8 cellular contexts compared by ENCODE assay signal in the genomic region with DNA sequence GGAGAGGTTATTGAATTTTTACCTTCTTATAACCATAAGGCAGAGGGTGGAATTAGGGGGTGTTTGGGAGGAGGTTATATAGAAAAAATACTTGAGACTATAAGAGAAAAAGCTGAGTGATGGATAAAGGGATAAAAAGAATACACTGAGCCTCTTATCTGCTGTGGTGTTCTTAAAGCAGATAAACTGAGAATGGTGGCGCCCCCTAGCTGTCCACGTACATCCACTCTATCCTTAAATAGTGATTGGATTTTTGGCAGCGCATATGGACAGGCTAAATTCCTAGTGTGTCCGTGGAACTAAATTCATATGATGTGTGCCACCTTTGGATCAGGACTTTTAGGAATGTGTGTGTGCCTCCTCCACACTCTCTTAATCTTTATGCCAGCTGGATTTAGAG.
DNase-seq lines count a peak whose midpoint lies in the region; ATAC-seq and TF ChIP-seq lines count a peak whose summit lies in the region.

No MANE protein-coding gene starts in this region.

- ATAC-seq in heart right ventricle = no peak
- no peak for ATAC-seq in left cardiac atrium
- ATAC-seq in HG03565 (IDR thresholded peaks at IDR 0.05; ENCODE audit: unreplicated experiment) = no peak
- no peak for ATAC-seq in GM21528 (IDR thresholded peaks at IDR 0.05; ENCODE audit: low FRiP score, unreplicated experiment)
- ATAC-seq in HG03460 (IDR thresholded peaks at IDR 0.05; ENCODE audit: unreplicated experiment) = no peak

- H3K4me3 ChIP-seq in heart right ventricle (no peak overlapping the region), SJCRH30 (no peak overlapping the region), cardiac fibroblast (replicated peaks in 1 of 2; ENCODE audit: low read depth in 2 of 2, low read length in 2 of 2) (no peak overlapping the region)

- no peak overlapping the region for H3K27ac ChIP-seq in heart right ventricle
- H3K27ac ChIP-seq in SJCRH30 = no peak overlapping the region

- no peaks in the 10 kb centered on the region for H3K36me3 Mint-ChIP-seq in neural crest cell (ENCODE audit: low read depth)

- intact Hi-C loops in heart right ventricle (cut with DNase I) (no loop called here), left cardiac atrium (cut with DNase I) (no loop called here)

- H3K4me1 ChIP-seq in heart right ventricle = no peaks in the 10 kb centered on the region
- no peaks in the 10 kb centered on the region for H3K4me1 ChIP-seq in SJCRH30

- DNase-seq in heart right ventricle (no peak), left cardiac atrium (no peak), SJCRH30 (peak; percentile 44 to 67), cardiac fibroblast (ENCODE audit: low read depth in 2 of 2) (peak; percentile 10 to 48), neural crest cell (ENCODE audit: low read depth, low spot score) (peak; percentile 18)

- H3K27ac Mint-ChIP-seq in neural crest cell (ENCODE audit: unreplicated experiment) = no peak overlapping the region

- no peak overlapping the region for H3K4me3 Mint-ChIP-seq in neural crest cell

- H3K27me3 Mint-ChIP-seq in neural crest cell (ENCODE audit: low read depth) = no peaks in the 10 kb centered on the region

- H3K36me3 ChIP-seq in heart right ventricle (no peaks in the 10 kb centered on the region), SJCRH30 (no peaks in the 10 kb centered on the region)

- H3K9me3 ChIP-seq in heart right ventricle (no peaks in the 10 kb centered on the region), SJCRH30 (replicated peaks) (no peaks in the 10 kb centered on the region)

- no peaks in the 10 kb centered on the region for H3K27me3 ChIP-seq in heart right ventricle
- 0 out of 2 replicates have a peak, but pooled peaks cover 3% of the 10 kb centered on the region for H3K27me3 ChIP-seq in SJCRH30

- no peaks in the 10 kb centered on the region for H3K4me1 Mint-ChIP-seq in neural crest cell

- H3K9me3 Mint-ChIP-seq in neural crest cell = no peaks in the 10 kb centered on the region

- WGBS in heart right ventricle, 2 donors = 66 to 75% methylated on average over 4 of the region's 4 CpGs

- TF ChIP-seq CTCF in heart right ventricle (IDR thresholded peaks at IDR 0.05) (peak in 6 of 9 donors; percentile 13 to 41 (median 20)), cardiac fibroblast (IDR thresholded peaks at IDR 0.05; ENCODE audit: low read depth, low read length) (peak; percentile 26), neural crest cell (conservative IDR thresholded peaks at IDR 0.05) (peak; percentile 50)

Comparison
In these comparisons a context has a peak if more than half of its experiments do, and no peak if none do; other contexts are left out.
1. DNase-seq: peak in SJCRH30 (2 of 2), cardiac fibroblast (2 of 2) and neural crest cell (single experiment); none in heart right ventricle (0 of 2) and left cardiac atrium (single experiment).
2. Peak in every context shown above with its lines, with median percentiles within 50 percentile points of each other: CTCF ChIP-seq.